Comparison of ENCODE assay signal across 32 cellular contexts in genomic region chr14:82113007-82113406, GRCh38.
A peak's percentile ranks its signal among the peaks of the same experiment; 100 is the strongest.
DNase-seq lines count a peak whose midpoint lies in the region; ATAC-seq, FAIRE-seq and TF ChIP-seq lines count a peak whose summit lies in the region.
"Had no signal": no experiment of that assay in that cellular context is flagged by ENCODE, and none has a peak within 500 bp of the region (broad histone marks: within the 10 kb centered on the region; RNA-seq: fewer than 3 reads in every experiment).

No MANE protein-coding gene starts in this region.

- no peak overlapping the region for H2BK120ac ChIP-seq in H1 (replicated peaks; ENCODE audit: low read depth, low read length)

- in situ Hi-C loops in HepG2 (cut with HindIII; ENCODE audit: extremely low pct_ligation_motif_present, low pct_unique_long_range_greater_than_20kb): no loop called here

- no peak overlapping the region for H4K8ac ChIP-seq in H1 (ENCODE audit: extremely low read depth, insufficient read depth, low read length)

- no peaks in the 10 kb centered on the region for H3K9me3 ChIP-seq in right lobe of liver
- peaks cover 85% of the 10 kb centered on the region for H3K9me3 ChIP-seq in HepG2 (ENCODE audit: low read length)
- H3K9me3 ChIP-seq in H1 (ENCODE audit: insufficient read depth in 2 of 2, low read depth in 1 of 2, low read length in 1 of 2): peaks cover 3 to 4% of the 10 kb centered on the region in 2 experiments; a peak in 2 of 4 replicates
- H3K9me3 ChIP-seq: A549; BE2C; BLaER1; BLaER1 treated with 17β-estradiol and CSF1 and Interleukin-3, amounts not matched to agents 10 nM and 100 nM; Caco-2 had no signal

- no peak overlapping the region for H3K4me2 ChIP-seq in HepG2 (ENCODE audit: low read depth, low read length)
- no peak overlapping the region for H3K4me2 ChIP-seq in H1 (ENCODE audit: insufficient read depth in 1 of 2, low read depth in 2 of 2, low read length in 2 of 2)
- H3K4me2 ChIP-seq: A549; BLaER1; BLaER1 treated with 17β-estradiol and CSF1 and Interleukin-3, amounts not matched to agents 10 nM and 100 nM had no signal

- H3K14ac ChIP-seq in H1 (ENCODE audit: insufficient read length): no peak overlapping the region

- no peak overlapping the region for H4K5ac ChIP-seq in H1 (ENCODE audit: insufficient read length, low read depth, low read length)

- TF ChIP-seq RAD21 in HepG2 (CRISPR knock-in tag; IDR thresholded peaks at IDR 0.05): no peak
- TF ChIP-seq RAD21 in H1 (IDR thresholded peaks at IDR 0.05 in 1 of 2, conservative IDR thresholded peaks at IDR 0.05 in 1 of 2; ENCODE audit: low read depth in 2 of 2, low read length in 2 of 2): no peak

- ATAC-seq in right lobe of liver: peak in 3 of 4 donors; percentile 40 to 70 (median 58)
- ATAC-seq in HepG2: no peak
- peak; percentile 34 for ATAC-seq in left lobe of liver
- ATAC-seq in HG02885 (IDR thresholded peaks at IDR 0.05; ENCODE audit: poor library complexity, unreplicated experiment): no peak
- ATAC-seq: A549; CD8-positive, alpha-beta T cell had no signal

- H3K27ac ChIP-seq in right lobe of liver (peak overlapping the region in 2 of 3 donors; percentile 72 to 73), HepG2 (ENCODE audit: extremely low read length, insufficient read depth, low read length) (no peak overlapping the region), H1 (ENCODE audit: low read depth, low read length) (no peak overlapping the region)
- H3K27ac ChIP-seq: 22Rv1; A549; BLaER1; BLaER1 treated with 17β-estradiol and CSF1 and Interleukin-3, amounts not matched to agents 10 nM and 100 nM; C4-2B had no signal

- H3K4me3 ChIP-seq in right lobe of liver (no peak overlapping the region), HepG2 (replicated peaks in 1 of 3; ENCODE audit: insufficient read depth in 1 of 3, low read depth in 2 of 3, low read length in 3 of 3) (no peak overlapping the region), H1 (ENCODE audit: extremely low read depth in 1 of 4, insufficient read depth in 2 of 4, low read depth in 3 of 4, low read length in 4 of 4) (no peak overlapping the region)
- H3K4me3 ChIP-seq: A549; BLaER1; BLaER1 treated with 17β-estradiol and CSF1 and Interleukin-3, amounts not matched to agents 10 nM and 100 nM had no signal

- H2BK12ac ChIP-seq in H1 (ENCODE audit: low read depth, low read length): no peak overlapping the region

- H3K23ac ChIP-seq in H1 (ENCODE audit: insufficient read length): no peak overlapping the region

- no peak for DNase-seq in right lobe of liver
- no peak for DNase-seq in HepG2 (ENCODE audit: low spot score)
- DNase-seq in H1 (ENCODE audit: low read depth in 1 of 2, low spot score in 2 of 2): no peak
- DNase-seq in left lobe of liver (ENCODE audit: low spot score): no peak
- no peak for DNase-seq in NCI-H2029 treated with DMSO at 0.1 percent for 48 hours (lab: John Stamatoyannopoulos, UW)
- DNase-seq: 8988T; ACHN; AML-193; BE2C; C1 segment of cervical spinal cord; Caco-2; Calu3; CD4-positive, alpha-beta memory T cell; CD4-positive, alpha-beta T cell; CD4-positive, CD25-positive, alpha-beta regulatory T cell; CD8-positive, alpha-beta memory T cell; CD8-positive, alpha-beta T cell; COR-L47; DMS 273 treated with DMSO at 0.1 percent for 48 hours; DMS153; DMS79; DMS79 treated with DMSO at 0.1 percent for 48 hours; DND-41; EL had no signal

- H3K79me2 ChIP-seq in HepG2 (ENCODE audit: insufficient read depth, low read length) (no peaks in the 10 kb centered on the region), H1 (ENCODE audit: control insufficient read depth in 1 of 2, insufficient read depth in 2 of 2, low read length in 2 of 2) (no peaks in the 10 kb centered on the region)

- H2BK15ac ChIP-seq in H1 (ENCODE audit: low read length): no peak overlapping the region

- intact Hi-C loops in right lobe of liver (cut with DNase I): no loop called here
- intact Hi-C loops in HepG2 (cut with micrococcal nuclease; ENCODE audit: unreplicated experiment): no loop called here

- no peak overlapping the region for H2AK5ac ChIP-seq in H1 (ENCODE audit: low read depth, low read length)

- POLR2A ChIA-PET in HepG2 (lab: Yijun Ruan, JAX) (no interaction called here), H1 (lab: Charles Lee; ENCODE audit: partially characterized antibody) (no interaction called here)

- H3K23me2 ChIP-seq in H1 (ENCODE audit: low read depth, low read length): no peaks in the 10 kb centered on the region

- no peak overlapping the region for H3K18ac ChIP-seq in H1 (ENCODE audit: extremely low read depth, low read length)

- H4K91ac ChIP-seq in H1 (replicated peaks; ENCODE audit: insufficient read length, low read length): no peak overlapping the region

- H4K20me1 ChIP-seq in HepG2 (ENCODE audit: insufficient read depth, low read length): no peaks in the 10 kb centered on the region
- H4K20me1 ChIP-seq in H1 (replicated peaks in 1 of 2; ENCODE audit: control insufficient read depth in 1 of 2, insufficient read depth in 2 of 2, low read length in 2 of 2): no peaks in the 10 kb centered on the region
- H4K20me1 ChIP-seq: BLaER1; BLaER1 treated with 17β-estradiol and CSF1 and Interleukin-3, amounts not matched to agents 10 nM and 100 nM had no signal

- TF ChIP-seq CTCF in right lobe of liver (IDR thresholded peaks at IDR 0.05): no peak
- no peak for TF ChIP-seq CTCF in HepG2 (CRISPR knock-in tag; IDR thresholded peaks at IDR 0.05)
- no peak for TF ChIP-seq CTCF in H1 (IDR thresholded peaks at IDR 0.05; ENCODE audit: control extremely low read depth in 1 of 3, insufficient read depth in 1 of 3, low read depth in 1 of 3, low read length in 3 of 3)

- H3K9ac ChIP-seq in HepG2 (ENCODE audit: insufficient read depth, low read depth, low read length): no peak overlapping the region
- no peak overlapping the region for H3K9ac ChIP-seq in H1 (replicated peaks in 1 of 4; ENCODE audit: extremely low read depth in 1 of 4, low read depth in 3 of 4, low read length in 3 of 4)
- H3K9ac ChIP-seq: BLaER1; BLaER1 treated with 17β-estradiol and CSF1 and Interleukin-3, amounts not matched to agents 10 nM and 100 nM had no signal

- H3K36me3 ChIP-seq in right lobe of liver (no peaks in the 10 kb centered on the region), HepG2 (replicated peaks in 1 of 2; ENCODE audit: control insufficient read depth in 1 of 2, insufficient read depth in 2 of 2, low read length in 2 of 2) (no peaks in the 10 kb centered on the region), H1 (ENCODE audit: control insufficient read depth in 2 of 4, insufficient read depth in 4 of 4, low read length in 3 of 4) (no peaks in the 10 kb centered on the region)
- H3K36me3 ChIP-seq: BE2C; BLaER1; BLaER1 treated with 17β-estradiol and CSF1 and Interleukin-3, amounts not matched to agents 10 nM and 100 nM had no signal

- TF ChIP-seq POLR2A in right lobe of liver (IDR thresholded peaks at IDR 0.05): no peak
- no peak for TF ChIP-seq POLR2A in HepG2 (IDR thresholded peaks at IDR 0.05; ENCODE audit: insufficient read depth in 1 of 2, low read depth in 2 of 2, low read length in 2 of 2)
- no peak for TF ChIP-seq POLR2A in H1 (IDR thresholded peaks at IDR 0.05; ENCODE audit: control extremely low read depth in 1 of 2, low read depth in 2 of 2, low read length in 2 of 2)

- no peak overlapping the region for H2BK5ac ChIP-seq in H1 (ENCODE audit: low read depth, low read length)

- WGBS in right lobe of liver (ENCODE audit: insufficient coverage, low coverage, low lambda C conversion rate, missing lambda C conversion rate): 48% methylated on average over 2 of the region's 2 CpGs
- WGBS in HepG2 (ENCODE audit: low lambda C conversion rate): 4% methylated on average over 2 of the region's 2 CpGs
- WGBS in H1 (ENCODE audit: extremely low coverage in 1 of 2, insufficient coverage in 1 of 2, insufficient read length in 1 of 2, insufficient replicate concordance in 2 of 2, low coverage in 1 of 2, low lambda C conversion rate in 2 of 2, missing lambda C conversion rate in 1 of 2), 2 experiments: 96% methylated on average over 2 of the region's 2 CpGs; no CpG with 5 or more reads in 1 of the 2 experiments

- H3K56ac ChIP-seq in H1 (replicated peaks; ENCODE audit: insufficient read length, low read depth, low read length): peak overlapping the region; percentile 53

- H2AFZ ChIP-seq in HepG2 (ENCODE audit: low read length): no peak overlapping the region
- no peak overlapping the region for H2AFZ ChIP-seq in H1 (ENCODE audit: low read length)

- FAIRE-seq in HepG2 (lab: Jason Lieb, UNC) (no peak), H1 (lab: Jason Lieb, UNC) (no peak)
- FAIRE-seq: A204.1, A549, D721Med had no signal

- no peaks in the 10 kb centered on the region for H3K79me1 ChIP-seq in H1 (ENCODE audit: low read depth, low read length)

- TF ChIP-seq EP300 in HepG2 (IDR thresholded peaks at IDR 0.05; ENCODE audit: low read depth in 2 of 2, low read length in 2 of 2) (no peak), HepG2 (CRISPR knock-in tag; IDR thresholded peaks at IDR 0.05; ENCODE audit: borderline replicate concordance) (no peak), H1 (IDR thresholded peaks at IDR 0.05; ENCODE audit: borderline replicate concordance in 1 of 2, low read depth in 2 of 2, low read length in 2 of 2) (no peak)

- no TSS peak for BruUV-seq in HepG2 (replicated peaks; lab: Mats Ljungman, UMichigan)

- no peaks in the 10 kb centered on the region for H3K27me3 ChIP-seq in right lobe of liver
- H3K27me3 ChIP-seq in HepG2 (ENCODE audit: control insufficient read depth in 1 of 2, insufficient read depth in 2 of 2, low read length in 2 of 2): no peaks in the 10 kb centered on the region
- H3K27me3 ChIP-seq in H1 (replicated peaks in 1 of 4; ENCODE audit: control insufficient read depth in 3 of 4, extremely low read depth in 1 of 4, insufficient read depth in 3 of 4, low read length in 3 of 4): no peaks in the 10 kb centered on the region
- H3K27me3 ChIP-seq: BE2C; BLaER1; BLaER1 treated with 17β-estradiol and CSF1 and Interleukin-3, amounts not matched to agents 10 nM and 100 nM had no signal

- no peak overlapping the region for H2BK20ac ChIP-seq in H1 (ENCODE audit: low read length)

- H3K4ac ChIP-seq in H1 (replicated peaks; ENCODE audit: insufficient read length, low read depth, low read length): no peak overlapping the region

- peaks cover 0 to 15% (median 7%) of the 10 kb centered on the region in 4 donors for H3K4me1 ChIP-seq in right lobe of liver
- no peaks in the 10 kb centered on the region for H3K4me1 ChIP-seq in HepG2 (ENCODE audit: insufficient read depth, low read length)
- no peaks in the 10 kb centered on the region for H3K4me1 ChIP-seq in H1 (replicated peaks in 1 of 4; ENCODE audit: control insufficient read depth in 3 of 4, insufficient read depth in 4 of 4, low read length in 3 of 4)
- H3K4me1 ChIP-seq: A549; BE2C; BLaER1; BLaER1 treated with 17β-estradiol and CSF1 and Interleukin-3, amounts not matched to agents 10 nM and 100 nM; Caco-2 had no signal

- CTCF ChIA-PET in HepG2 (lab: Yijun Ruan, JAX; ENCODE audit: low intra/inter-chr PET ratio, low total read pairs): no interaction called here
- CTCF ChIA-PET in H1 (lab: Charles Lee; ENCODE audit: partially characterized antibody): no interaction called here

TF ChIP-seq in HepG2, 621 proteins besides CTCF, POLR2A, EP300 and RAD21 (continues in another document):
- no peak for TF ChIP-seq CEBPB (IDR thresholded peaks at IDR 0.05; ENCODE audit: borderline replicate concordance, low read depth, low read length)

TF ChIP-seq in H1, 55 proteins besides CTCF, POLR2A, EP300 and RAD21 (continues in another document):
- TF ChIP-seq BRCA1 (IDR thresholded peaks at IDR 0.05; ENCODE audit: low read depth, low read length): no peak
- no peak for TF ChIP-seq BACH1 (IDR thresholded peaks at IDR 0.05; ENCODE audit: low read length)
- TF ChIP-seq CHD1 (IDR thresholded peaks at IDR 0.05; ENCODE audit: low read depth, low read length): no peak

Comparison
In these comparisons a context has a peak if more than half of its experiments do, and no peak if none do; other contexts are left out.
1. ATAC-seq: peak in right lobe of liver (3 of 4) and left lobe of liver (single experiment); none in HepG2 (single experiment) and HG02885 (single experiment).
2. H3K27ac ChIP-seq: peak in right lobe of liver (2 of 3); none in HepG2 (single experiment) and H1 (single experiment).